1 cellular context compared by ENCODE assay signal in genomic region chr6:105603779-105604592, GRCh38.
TF ChIP-seq lines count a peak whose summit lies in the region.

No MANE protein-coding gene starts in this region.

TF ChIP-seq in K562, 482 proteins besides CTCF, POLR2A, EP300 and RAD21 (continued from another document):
- TF ChIP-seq, protein P1, sequence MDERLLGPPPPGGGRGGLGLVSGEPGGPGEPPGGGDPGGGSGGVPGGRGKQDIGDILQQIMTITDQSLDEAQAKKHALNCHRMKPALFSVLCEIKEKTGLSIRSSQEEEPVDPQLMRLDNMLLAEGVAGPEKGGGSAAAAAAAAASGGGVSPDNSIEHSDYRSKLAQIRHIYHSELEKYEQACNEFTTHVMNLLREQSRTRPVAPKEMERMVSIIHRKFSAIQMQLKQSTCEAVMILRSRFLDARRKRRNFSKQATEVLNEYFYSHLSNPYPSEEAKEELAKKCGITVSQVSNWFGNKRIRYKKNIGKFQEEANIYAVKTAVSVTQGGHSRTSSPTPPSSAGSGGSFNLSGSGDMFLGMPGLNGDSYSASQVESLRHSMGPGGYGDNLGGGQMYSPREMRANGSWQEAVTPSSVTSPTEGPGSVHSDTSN (CRISPR knock-in tag; IDR thresholded peaks at IDR 0.05; ENCODE audit: low read depth): no peak
- TF ChIP-seq, protein P1 (tag; conservative IDR thresholded peaks at IDR 0.05; ENCODE audit: low read depth): peak; percentile 83
- TF ChIP-seq L3MBTL2 (IDR thresholded peaks at IDR 0.05): no peak
TF ChIP-seq in K562: peak in this region for 3.
